In the genomic region with DNA sequence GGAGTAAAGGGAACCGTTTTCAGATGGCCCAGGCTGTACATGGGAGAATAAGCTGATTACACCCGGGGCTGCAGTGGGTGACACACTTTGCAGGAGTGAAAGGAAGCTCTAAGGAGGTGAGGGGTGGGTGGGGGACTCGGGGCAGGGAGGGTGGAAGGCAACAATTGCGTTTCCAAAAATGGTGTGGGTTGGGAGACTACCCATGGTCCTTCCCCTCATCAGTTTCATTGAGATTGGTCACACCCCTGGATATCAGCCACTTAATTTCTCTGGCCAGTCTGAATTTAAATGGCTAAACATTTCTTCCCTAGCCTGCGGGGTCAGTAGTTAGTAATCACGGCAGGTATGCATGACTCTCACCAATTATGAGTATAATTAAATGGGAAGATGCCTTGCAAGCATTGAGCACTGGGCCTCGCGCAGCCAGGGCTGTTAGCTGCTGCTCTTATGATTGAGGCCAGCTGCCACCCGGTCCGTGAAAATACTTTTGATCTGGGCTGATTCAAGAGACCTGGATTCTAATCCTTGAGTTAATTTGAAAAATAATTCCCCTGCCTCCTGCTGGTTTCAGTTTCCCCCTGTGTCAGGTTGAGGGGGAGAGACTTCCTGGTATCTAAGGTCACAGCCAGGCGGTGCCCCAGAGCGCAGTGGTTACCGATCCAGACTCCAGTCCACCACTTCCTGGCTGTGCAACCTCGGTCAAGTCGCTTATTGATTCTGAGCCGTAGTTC, we compare ENCODE assay signal across 8 cellular contexts. TPM values are rescaled to one million over a fixed set of nuclear protein-coding genes. Genes with fewer than 3 reads are reported as not detected.
DNase-seq lines count a peak whose midpoint lies in the region; ATAC-seq and TF ChIP-seq lines count a peak whose summit lies in the region.

No MANE protein-coding gene starts in this region.

- TF ChIP-seq CTCF in endothelial cell (IDR thresholded peaks at IDR 0.05; ENCODE audit: unreplicated experiment) (no peak), tibial nerve (IDR thresholded peaks at IDR 0.05) (no peak), testis (IDR thresholded peaks at IDR 0.05) (no peak), mammary epithelial cell (conservative IDR thresholded peaks at IDR 0.05 in 1 of 2, IDR thresholded peaks at IDR 0.05 in 1 of 2; ENCODE audit: extremely low read depth in 1 of 2, insufficient read depth in 1 of 2, low read depth in 1 of 2, low read length in 2 of 2) (no peak)

- H3K9me3 Mint-ChIP-seq in T-cell (no peaks in the 10 kb centered on the region), endothelial cell (ENCODE audit: unreplicated experiment) (no peaks in the 10 kb centered on the region)

- H3K27ac Mint-ChIP-seq in T-cell: peak overlapping the region; percentile 99
- peak overlapping the region; percentile 18 for H3K27ac Mint-ChIP-seq in endothelial cell (ENCODE audit: unreplicated experiment)

- POLR2A ChIA-PET in T-cell (lab: Charles Lee): interaction anchor here in 1 of 2 donors (0.6 to 1.1 kb wide), 3 partner anchors 8 to 250 kb away, joined by 3 to 7 read pairs (median 3); a partner anchor contains a TSS

- H3K4me2 ChIP-seq in mammary epithelial cell (ENCODE audit: insufficient read depth, low read depth, low read length): no peak overlapping the region

- H3K27me3 ChIP-seq in tibial nerve: no peaks in the 10 kb centered on the region
- no peaks in the 10 kb centered on the region for H3K27me3 ChIP-seq in testis
- H3K27me3 ChIP-seq in mammary epithelial cell (ENCODE audit: insufficient read depth, low read length): no peaks in the 10 kb centered on the region

- CTCF ChIA-PET in T-cell (lab: Charles Lee) (interaction anchor here in 1 of 2 donors (0.6 to 1.8 kb wide), 3 partner anchors 8 to 89 kb away, joined by 3 to 6 read pairs (median 3); no protein-coding TSS in a partner anchor), mammary epithelial cell (lab: Charles Lee; ENCODE audit: low non-redundant PET) (no interaction called here)

- H3K9me3 ChIP-seq in tibial nerve: no peaks in the 10 kb centered on the region
- no peaks in the 10 kb centered on the region for H3K9me3 ChIP-seq in testis
- H3K9me3 ChIP-seq in mammary epithelial cell (replicated peaks; ENCODE audit: insufficient read depth, low read length): no peaks in the 10 kb centered on the region

- peak; percentile 81 for DNase-seq in Right ventricle myocardium inferior (ENCODE audit: missing footprints)
- no peak for DNase-seq in left cardiac atrium
- DNase-seq in T-cell: peak in 29 of 34 experiments; percentile 16 to 58 (median 38)
- DNase-seq in endothelial cell (ENCODE audit: low spot score): no peak
- no peak for DNase-seq in tibial nerve (ENCODE audit: low spot score in 2 of 2)
- no peak for DNase-seq in testis
- DNase-seq in mammary epithelial cell: no peak

- H3K4me1 Mint-ChIP-seq in T-cell (peaks cover 83 to 97% (median 96%) of the 10 kb centered on the region in 3 donors), endothelial cell (ENCODE audit: unreplicated experiment) (peaks cover 4% of the 10 kb centered on the region)

- H2AFZ ChIP-seq in mammary epithelial cell (ENCODE audit: low read depth, low read length): no peak overlapping the region

- H3K9ac ChIP-seq in mammary epithelial cell (ENCODE audit: insufficient read depth, low read length): no peak overlapping the region

- H3K79me2 ChIP-seq in mammary epithelial cell (ENCODE audit: insufficient read depth, low read length): peaks cover 10% of the 10 kb centered on the region

- H3K4me1 ChIP-seq in tibial nerve (peaks cover 0 to 34% (median 9%) of the 10 kb centered on the region in 4 donors), testis (no peaks in the 10 kb centered on the region), mammary epithelial cell (ENCODE audit: insufficient read depth, low read length) (peaks cover 4% of the 10 kb centered on the region)

- H3K36me3 ChIP-seq in tibial nerve: no peaks in the 10 kb centered on the region
- H3K36me3 ChIP-seq in testis (ENCODE audit: low read depth, missing control alignments): no peaks in the 10 kb centered on the region
- H3K36me3 ChIP-seq in mammary epithelial cell (ENCODE audit: insufficient read depth, low read length): no peaks in the 10 kb centered on the region

- WGBS in tibial nerve, 2 donors: 60 to 67% methylated on average over 16 of the region's 16 CpGs
- WGBS in testis, 2 donors: 82 to 89% methylated on average over 11 to 16 of the region's 16 CpGs
- WGBS in mammary epithelial cell (ENCODE audit: low coverage, missing lambda C conversion rate): 86% methylated on average over 10 of the region's 16 CpGs

- H3K4me3 Mint-ChIP-seq in T-cell (peak overlapping the region; percentile 59 to 74 (median 63)), endothelial cell (ENCODE audit: unreplicated experiment) (no peak overlapping the region)

- H3K4me3 ChIP-seq in tibial nerve (no peak overlapping the region), testis (no peak overlapping the region), mammary epithelial cell (replicated peaks in 1 of 3; ENCODE audit: insufficient read depth in 1 of 3, low read depth in 2 of 3, low read length in 3 of 3) (no peak overlapping the region)

- no peak for TF ChIP-seq EP300 in tibial nerve (IDR thresholded peaks at IDR 0.05)

- H3K27ac ChIP-seq in tibial nerve: no peak overlapping the region
- no peak overlapping the region for H3K27ac ChIP-seq in testis
- H3K27ac ChIP-seq in mammary epithelial cell (ENCODE audit: insufficient read depth, low read depth, low read length): no peak overlapping the region

- no peaks in the 10 kb centered on the region for H4K20me1 ChIP-seq in mammary epithelial cell (ENCODE audit: insufficient read depth, low read length)

- ATAC-seq in Right ventricle myocardium inferior: no peak
- ATAC-seq in left cardiac atrium: no peak
- ATAC-seq in HG02973 (IDR thresholded peaks at IDR 0.05; ENCODE audit: unreplicated experiment): peak; percentile 47
- ATAC-seq in T-cell (replicated peaks in 1 of 4): peak; percentile 61 to 78 (median 75)

- dilution Hi-C loops in mammary epithelial cell (cut with HindIII; ENCODE audit: low sequenced_read_pairs): no loop called here

- H3K27me3 Mint-ChIP-seq in T-cell (no peaks in the 10 kb centered on the region), endothelial cell (ENCODE audit: unreplicated experiment) (peaks cover 11% of the 10 kb centered on the region)

- intact Hi-C loops in Right ventricle myocardium inferior (cut with DNase I): no loop called here
- intact Hi-C loops in left cardiac atrium (cut with DNase I): no loop called here
- intact Hi-C loops in testis (cut with DNase I; ENCODE audit: low total_unique reads): loop anchor here (10.0 kb wide), 1 partner anchor 1341 kb away; no protein-coding TSS in a partner anchor
- intact Hi-C loops in mammary epithelial cell (cut with micrococcal nuclease): no loop called here

- no TSS peak for BruUV-seq in mammary epithelial cell (replicated peaks; lab: Mats Ljungman, UMichigan)

- H3K36me3 Mint-ChIP-seq in T-cell (no peaks in the 10 kb centered on the region), endothelial cell (ENCODE audit: low read depth, unreplicated experiment) (no peaks in the 10 kb centered on the region)

- TF ChIP-seq POLR2A in tibial nerve (IDR thresholded peaks at IDR 0.05) (no peak), testis (IDR thresholded peaks at IDR 0.05) (no peak)

- in situ Hi-C loops in mammary epithelial cell (cut with MboI; ENCODE audit: low sequenced_read_pairs in 2 of 2): no loop called here

RNA-seq across cellular contexts. Expression of a gene that starts 23.3 kb away (rescaled TPM):
- 14.3 TPM for total RNA-seq in Right ventricle myocardium inferior
- 100 to 1,000 TPM in 1 of 2 donors, 10 to 100 TPM in 1; 24.4 to 180 TPM for total RNA-seq in left cardiac atrium
- total RNA-seq in T-cell: 10 to 100 TPM; 49.3 to 72.5 (median 63.6) TPM
- 46.3 TPM for total RNA-seq in endothelial cell (ENCODE audit: unreplicated experiment)
- total RNA-seq in tibial nerve: 10 to 100 TPM; 11.8 to 24.9 (median 13.5) TPM
- 10 to 100 TPM; 13.7 to 14.9 TPM for total RNA-seq in testis
- 9.7 TPM for polyA plus RNA-seq in testis (ENCODE audit: insufficient read depth, low read depth, low replicate concordance)
- total RNA-seq in mammary epithelial cell: 10 to 100 TPM; 14.8 to 17.7 TPM
- 13.4 TPM for polyA plus RNA-seq in mammary epithelial cell
- polyA minus RNA-seq in mammary epithelial cell: 76.1 TPM

Comparison
In these comparisons a context has a peak if more than half of its experiments do, and no peak if none do; other contexts are left out.
1. DNase-seq: peak in Right ventricle myocardium inferior (single experiment) and T-cell (29 of 34); none in left cardiac atrium (single experiment), endothelial cell (single experiment), tibial nerve (0 of 2), testis (single experiment) and mammary epithelial cell (single experiment).
2. ATAC-seq: peak in HG02973 (single experiment) and T-cell (4 of 4); none in Right ventricle myocardium inferior (single experiment) and left cardiac atrium (0 of 2).